Comparison of ENCODE assay signal across 18 cellular contexts in genomic region chr7:130566898-130567280, GRCh38.
DNase-seq lines count a peak whose midpoint lies in the region; ATAC-seq and TF ChIP-seq lines count a peak whose summit lies in the region.
"Had no signal": no experiment of that assay in that cellular context is flagged by ENCODE, and none has a peak within 500 bp of the region (broad histone marks: within the 10 kb centered on the region; RNA-seq: fewer than 3 reads in every experiment).

No MANE protein-coding gene starts in this region.

- WGBS in heart right ventricle, 2 donors, result 76 to 79% methylated on average over 2 of the region's 2 CpGs
- 92% methylated on average over 2 of the region's 2 CpGs for WGBS in hepatocyte (ENCODE audit: low lambda C conversion rate, missing lambda C conversion rate)

- H3K4me3 ChIP-seq in heart right ventricle, result no peak overlapping the region
- H3K4me3 ChIP-seq in hepatocyte, result no peak overlapping the region
- H3K4me3 ChIP-seq in gastrocnemius medialis, result no peak overlapping the region
- no peak overlapping the region for H3K4me3 ChIP-seq in CD8-positive, alpha-beta memory T cell (ENCODE audit: low read length)
- H3K4me3 ChIP-seq: MG63 had no signal

- no peak overlapping the region for H3K4me3 Mint-ChIP-seq in CD8-positive, alpha-beta memory T cell

- H3K36me3 Mint-ChIP-seq in CD8-positive, alpha-beta memory T cell, result peaks cover 2 to 66% (median 10%) of the 10 kb centered on the region in 3 donors

- TF ChIP-seq POLR2A in gastrocnemius medialis (IDR thresholded peaks at IDR 0.05), result no peak

- no peak overlapping the region for H3K4me2 ChIP-seq in hepatocyte

- H3K9me3 ChIP-seq in heart right ventricle (peaks cover 0 to 58% (median 10%) of the 10 kb centered on the region in 11 donors), hepatocyte (ENCODE audit: low read depth) (peaks cover 9% of the 10 kb centered on the region), gastrocnemius medialis (no peaks in the 10 kb centered on the region)
- H3K9me3 ChIP-seq in CD8-positive, alpha-beta memory T cell (ENCODE audit: low read length), result peaks cover 3% of the 10 kb centered on the region
- H3K9me3 ChIP-seq: MG63 had no signal

- intact Hi-C loops in heart right ventricle (cut with DNase I), result loop anchor here in 2 of 10 donors (5.0 kb wide), 1 partner anchor 100 kb away; the partner anchor contains the start of gene COPG2 (in 2 of the 2)
- intact Hi-C loops in left cardiac atrium (cut with DNase I), result no loop called here
- intact Hi-C loops in gastrocnemius medialis (cut with DNase I; ENCODE audit: low total_unique reads), result no loop called here

- no peak overlapping the region for H2AFZ ChIP-seq in hepatocyte

- POLR2A ChIA-PET in CD8-positive, alpha-beta memory T cell (lab: Charles Lee), result no interaction called here

- H3K27ac ChIP-seq in heart right ventricle, result peak overlapping the region; percentile 31 to 84 (median 80)
- peak overlapping the region; percentile 51 for H3K27ac ChIP-seq in VCaP
- peak overlapping the region; percentile 6 for H3K27ac ChIP-seq in hepatocyte
- peak overlapping the region in 3 of 4 donors; percentile 28 to 67 (median 58) for H3K27ac ChIP-seq in gastrocnemius medialis
- H3K27ac ChIP-seq in CD8-positive, alpha-beta memory T cell (ENCODE audit: low read depth, low read length), result no peak overlapping the region
- H3K27ac ChIP-seq: C4-2B had no signal

- H4K20me1 ChIP-seq in hepatocyte (ENCODE audit: insufficient read depth, poor library complexity, severe bottlenecking), result no peaks in the 10 kb centered on the region

- H3K9me2 ChIP-seq in hepatocyte (replicated peaks; ENCODE audit: insufficient read depth), result no peaks in the 10 kb centered on the region

- in situ Hi-C loops in gastrocnemius medialis (cut with MboI; ENCODE audit: low sequenced_read_pairs in 4 of 4), result no loop called here

- no peaks in the 10 kb centered on the region for H3K27me3 ChIP-seq in heart right ventricle
- H3K27me3 ChIP-seq in hepatocyte, result no peaks in the 10 kb centered on the region
- H3K27me3 ChIP-seq in gastrocnemius medialis, result no peaks in the 10 kb centered on the region
- H3K27me3 ChIP-seq in CD8-positive, alpha-beta memory T cell (ENCODE audit: insufficient read depth, low read length, poor library complexity, severe bottlenecking), result no peaks in the 10 kb centered on the region
- H3K27me3 ChIP-seq: MG63 had no signal

- H3K4me1 Mint-ChIP-seq in CD8-positive, alpha-beta memory T cell, result no peaks in the 10 kb centered on the region

- H3K36me3 ChIP-seq in heart right ventricle, result peaks cover 0 to 8% (median 0%) of the 10 kb centered on the region in 9 donors
- no peaks in the 10 kb centered on the region for H3K36me3 ChIP-seq in hepatocyte (replicated peaks; ENCODE audit: insufficient read depth, low read depth)
- no peaks in the 10 kb centered on the region for H3K36me3 ChIP-seq in gastrocnemius medialis
- no peaks in the 10 kb centered on the region for H3K36me3 ChIP-seq in CD8-positive, alpha-beta memory T cell (ENCODE audit: insufficient read depth, low read length)
- H3K36me3 ChIP-seq: MG63 had no signal

- no peak for ATAC-seq in heart right ventricle
- ATAC-seq in left cardiac atrium, result no peak
- ATAC-seq in gastrocnemius medialis, result no peak
- ATAC-seq: HCT116 had no signal

- no peaks in the 10 kb centered on the region for H3K27me3 Mint-ChIP-seq in CD8-positive, alpha-beta memory T cell

- CTCF ChIA-PET in CD8-positive, alpha-beta memory T cell (lab: Charles Lee), result no interaction called here

- H3K27ac Mint-ChIP-seq in CD8-positive, alpha-beta memory T cell, result no peak overlapping the region

- no peak for TF ChIP-seq CTCF in heart right ventricle (IDR thresholded peaks at IDR 0.05)
- TF ChIP-seq CTCF in VCaP (conservative IDR thresholded peaks at IDR 0.05), result no peak
- TF ChIP-seq CTCF in hepatocyte (IDR thresholded peaks at IDR 0.05; ENCODE audit: poor library complexity), result no peak
- no peak for TF ChIP-seq CTCF in gastrocnemius medialis (IDR thresholded peaks at IDR 0.05 in 4 of 5, conservative IDR thresholded peaks at IDR 0.05 in 1 of 5)
- TF ChIP-seq CTCF in GM20000 (IDR thresholded peaks at IDR 0.05; ENCODE audit: extremely low read depth, missing control alignments), result no peak

- DNase-seq in heart right ventricle (no peak), left cardiac atrium (no peak), hepatocyte (ENCODE audit: low spot score) (no peak), gastrocnemius medialis (no peak), GM20000 (ENCODE audit: low spot score) (no peak), putamen (ENCODE audit: low spot score) (no peak)
- DNase-seq in CD8-positive, alpha-beta memory T cell, result no peak
- DNase-seq: 8988T, MG63, NCI-H1048, NCI-H1417 treated with DMSO at 0.1 percent for 48 hours, NCI-H187, NCI-H446 treated with DMSO at 0.1 percent for 48 hours, NCI-H526 treated with DMSO at 0.1 percent for 48 hours, OCI-M1 had no signal

- peaks cover 4% of the 10 kb centered on the region for H3K79me2 ChIP-seq in hepatocyte

- H3K4me1 ChIP-seq in heart right ventricle (peaks cover 0 to 29% (median 11%) of the 10 kb centered on the region in 9 donors), hepatocyte (ENCODE audit: insufficient read depth) (no peaks in the 10 kb centered on the region), gastrocnemius medialis (no peaks in the 10 kb centered on the region)
- H3K4me1 ChIP-seq in CD8-positive, alpha-beta memory T cell (ENCODE audit: insufficient read depth, low read length), result no peaks in the 10 kb centered on the region

- peaks cover 14 to 44% (median 23%) of the 10 kb centered on the region in 5 donors for H3K9me3 Mint-ChIP-seq in CD8-positive, alpha-beta memory T cell
